Comparison of ENCODE assay signal across 8 cellular contexts in genomic region chr6:142945071-142945445, GRCh38. TPM values are rescaled to one million over a fixed set of nuclear protein-coding genes. Genes with fewer than 3 reads are reported as not detected.
DNase-seq lines count a peak whose midpoint lies in the region; ATAC-seq and TF ChIP-seq lines count a peak whose summit lies in the region.

Gene HIVEP2, minus strand, starts transcription at chr6:142945176. Its CDS starts 170,438 bp downstream, at chr6:142774738.

- H3K27ac Mint-ChIP-seq in CD4-positive, alpha-beta T cell, result peak within 1 kb of the TSS; percentile 98
- peak within 1 kb of the TSS; percentile 99 to 100 (median 99) for H3K27ac Mint-ChIP-seq in IgD-negative memory B cell

- POLR2A ChIA-PET in CD4-positive, alpha-beta T cell (lab: Charles Lee), result interaction anchor here (0.6 to 11.2 kb wide), 15 partner anchors 10 to 125 kb away, joined by 3 to 382 read pairs (median 12); partner anchors contain the start of gene AIG1

- peak in 1 of 2 donors; percentile 44 for TF ChIP-seq POLR2A in vagina (IDR thresholded peaks at IDR 0.05)

- TF ChIP-seq CTCF in CD4-positive, alpha-beta T cell (IDR thresholded peaks at IDR 0.05), result no peak
- TF ChIP-seq CTCF in vagina (IDR thresholded peaks at IDR 0.05), result no peak

- CTCF ChIA-PET in CD4-positive, alpha-beta T cell (lab: Charles Lee), result interaction anchor here (0.6 kb wide), 1 partner anchor 31 kb away, joined by 3 read pairs; no protein-coding TSS in a partner anchor

- no peaks in the 10 kb centered on the region for H3K9me3 ChIP-seq in CD4-positive, alpha-beta T cell (ENCODE audit: control insufficient read depth, low read length)
- H3K9me3 ChIP-seq in vagina, result no peaks in the 10 kb centered on the region

- H3K36me3 Mint-ChIP-seq in CD4-positive, alpha-beta T cell (ENCODE audit: low read depth), result peaks cover 32% of the 10 kb centered on the region
- H3K36me3 Mint-ChIP-seq in IgD-negative memory B cell, result no peaks in the 10 kb centered on the region

- ATAC-seq in CD4-positive, alpha-beta T cell (ENCODE audit: poor library complexity), result peak; percentile 31
- ATAC-seq in GM21381 (IDR thresholded peaks at IDR 0.05; ENCODE audit: unreplicated experiment), result peak; percentile 20
- peak; percentile 40 for ATAC-seq in left ventricle myocardium superior

- intact Hi-C loops in CD4-positive, alpha-beta T cell (cut with DNase I, micrococcal nuclease), result loop anchor here (2.0 to 5.0 kb wide), 6 partner anchors 16 to 548 kb away; partner anchors contain the start of gene AIG1 (in 1 of the 2)
- intact Hi-C loops in left ventricle myocardium superior (cut with micrococcal nuclease) (loop anchor here (10.0 kb wide), 1 partner anchor 100 kb away; no protein-coding TSS in a partner anchor), vagina (cut with DNase I) (no loop called here)

- peaks cover 54% of the 10 kb centered on the region for H3K4me1 Mint-ChIP-seq in CD4-positive, alpha-beta T cell (ENCODE audit: low read depth)
- peaks cover 30 to 36% (median 32%) of the 10 kb centered on the region in 3 donors for H3K4me1 Mint-ChIP-seq in IgD-negative memory B cell

- H3K4me3 Mint-ChIP-seq in CD4-positive, alpha-beta T cell, result peak within 1 kb of the TSS; percentile 99
- H3K4me3 Mint-ChIP-seq in IgD-negative memory B cell, result peak within 1 kb of the TSS; percentile 96 to 99 (median 98)

- H3K4me1 ChIP-seq in vagina, result peaks cover 16% of the 10 kb centered on the region

- peak within 1 kb of the TSS; percentile 90 to 99 for H3K4me3 ChIP-seq in vagina

- DNase-seq in CD4-positive, alpha-beta T cell, result peak; percentile 67 to 87 (median 79)
- DNase-seq in T-helper 2 cell (peak; percentile 73 to 86 (median 84)), amniotic epithelial cell (ENCODE audit: low read depth) (peak; percentile 87), left ventricle myocardium superior (peak; percentile 91), putamen (ENCODE audit: low spot score) (peak; percentile 78), vagina (ENCODE audit: extremely low spot score in 2 of 2) (peak in 1 of 2 donors; percentile 95)

- H3K27me3 ChIP-seq in CD4-positive, alpha-beta T cell (ENCODE audit: control insufficient read depth, insufficient read depth, low read length), result no peaks in the 10 kb centered on the region
- H3K27me3 ChIP-seq in vagina, result no peaks in the 10 kb centered on the region

- H3K27me3 Mint-ChIP-seq in CD4-positive, alpha-beta T cell, result peaks cover 5% of the 10 kb centered on the region
- no peaks in the 10 kb centered on the region for H3K27me3 Mint-ChIP-seq in IgD-negative memory B cell

- no peaks in the 10 kb centered on the region for H3K36me3 ChIP-seq in vagina

- H3K9me3 Mint-ChIP-seq in CD4-positive, alpha-beta T cell, result no peaks in the 10 kb centered on the region
- peaks cover 0 to 2% (median 0%) of the 10 kb centered on the region in 3 donors for H3K9me3 Mint-ChIP-seq in IgD-negative memory B cell

- peak within 1 kb of the TSS; percentile 100 for H3K27ac ChIP-seq in CD4-positive, alpha-beta T cell (ENCODE audit: low read depth, low read length)
- H3K27ac ChIP-seq in vagina, result peak within 1 kb of the TSS; percentile 99

RNA-seq across cellular contexts. Expression of gene HIVEP2, which starts in this region (rescaled TPM):
- 10 to 100 TPM; 48.4 to 48.6 TPM for total RNA-seq in CD4-positive, alpha-beta T cell
- 5.9 TPM for polyA plus RNA-seq in IgD-negative memory B cell
- total RNA-seq in left ventricle myocardium superior (14.4 TPM), vagina (24.6 TPM)
